ENCODE assay signal across 1 cellular context in genomic region chr22:45337536-45337935, GRCh38.
TF ChIP-seq lines count a peak whose summit lies in the region.

No MANE protein-coding gene starts in this region.

TF ChIP-seq in SK-N-SH, 30 proteins besides CTCF, POLR2A, EP300 and RAD21:
- no peak for TF ChIP-seq FOXM1 (IDR thresholded peaks at IDR 0.05; ENCODE audit: low read depth)
- TF ChIP-seq ZBTB33 (IDR thresholded peaks at IDR 0.05; ENCODE audit: borderline replicate concordance, low read depth) = no peak
- no peak for TF ChIP-seq ELF1 (IDR thresholded peaks at IDR 0.05)
- no peak for TF ChIP-seq RXRA (IDR thresholded peaks at IDR 0.05; ENCODE audit: borderline replicate concordance, low read depth)
- TF ChIP-seq NFIC (IDR thresholded peaks at IDR 0.05; ENCODE audit: borderline replicate concordance) = no peak
- no peak for TF ChIP-seq FOSL2 (IDR thresholded peaks at IDR 0.05; ENCODE audit: borderline replicate concordance, low read depth)
- TF ChIP-seq JUND (IDR thresholded peaks at IDR 0.05) = no peak
- no peak for TF ChIP-seq EZH2phosphoT487 (IDR thresholded peaks at IDR 0.05; ENCODE audit: borderline replicate concordance, low read depth)
- no peak for TF ChIP-seq GABPA (IDR thresholded peaks at IDR 0.05; ENCODE audit: low read depth)
